Comparison of ENCODE assay signal across 10 cellular contexts in genomic region chr2:155372969-155373368, GRCh38.
DNase-seq lines count a peak whose midpoint lies in the region; ATAC-seq, FAIRE-seq and TF ChIP-seq lines count a peak whose summit lies in the region.
"Had no signal": no experiment of that assay in that cellular context is flagged by ENCODE, and none has a peak within 500 bp of the region (broad histone marks: within the 10 kb centered on the region; RNA-seq: fewer than 3 reads in every experiment).

No MANE protein-coding gene starts in this region.

- H3K27me3 ChIP-seq in cardiac muscle cell: no peaks in the 10 kb centered on the region
- peaks cover 0 to 6% (median 0%) of the 10 kb centered on the region in 9 donors for H3K27me3 ChIP-seq in heart left ventricle
- H3K27me3 ChIP-seq in testis: no peaks in the 10 kb centered on the region
- H3K27me3 ChIP-seq in body of pancreas: no peaks in the 10 kb centered on the region
- no peaks in the 10 kb centered on the region for H3K27me3 ChIP-seq in esophagus squamous epithelium
- H3K27me3 ChIP-seq: BLaER1, spleen had no signal

- DNase-seq in cardiac muscle cell (ENCODE audit: low read depth in 1 of 2, low spot score in 1 of 2) (peak; percentile 15 to 29), heart left ventricle (no peak), NOMO-1 treated with dmso at 0.1 percent for 144 hours (lab: John Stamatoyannopoulos, UW; ENCODE audit: unreplicated experiment) (peak; percentile 45), testis (no peak), body of pancreas (no peak), esophagus squamous epithelium (lab: John Stamatoyannopoulos, UW) (no peak)
- DNase-seq: spleen had no signal

- no peak overlapping the region for H3K4me3 ChIP-seq in cardiac muscle cell
- H3K4me3 ChIP-seq in heart left ventricle: no peak overlapping the region
- H3K4me3 ChIP-seq in testis: no peak overlapping the region
- no peak overlapping the region for H3K4me3 ChIP-seq in body of pancreas
- no peak overlapping the region for H3K4me3 ChIP-seq in esophagus squamous epithelium
- H3K4me3 ChIP-seq: BLaER1, spleen had no signal

- TF ChIP-seq CTCF in cardiac muscle cell (IDR thresholded peaks at IDR 0.05; ENCODE audit: low read depth, low read length): peak; percentile 6
- peak in 4 of 12 donors; percentile 8 to 26 (median 17) for TF ChIP-seq CTCF in heart left ventricle (IDR thresholded peaks at IDR 0.05)
- TF ChIP-seq CTCF in testis (IDR thresholded peaks at IDR 0.05): no peak
- peak in 2 of 7 experiments; percentile 15 to 20 for TF ChIP-seq CTCF in body of pancreas (IDR thresholded peaks at IDR 0.05)
- peak in 1 of 6 experiments; percentile 31 for TF ChIP-seq CTCF in esophagus squamous epithelium (IDR thresholded peaks at IDR 0.05)

- peak; percentile 88 for FAIRE-seq in endometrium (lab: Jason Lieb, UNC)

- intact Hi-C loops in heart left ventricle (cut with DNase I): loop anchor here in 5 of 10 donors (5.0 to 10.0 kb wide), 4 partner anchors 1222 to 1824 kb away; no protein-coding TSS in a partner anchor
- intact Hi-C loops in testis (cut with DNase I; ENCODE audit: low total_unique reads): no loop called here
- intact Hi-C loops in body of pancreas (cut with DNase I): no loop called here
- intact Hi-C loops in esophagus squamous epithelium (cut with DNase I): no loop called here

- H3K36me3 ChIP-seq in cardiac muscle cell (no peaks in the 10 kb centered on the region), heart left ventricle (no peaks in the 10 kb centered on the region), testis (ENCODE audit: low read depth, missing control alignments) (no peaks in the 10 kb centered on the region), body of pancreas (replicated peaks in 1 of 2; ENCODE audit: insufficient read depth in 1 of 2, low read depth in 2 of 2) (no peaks in the 10 kb centered on the region), esophagus squamous epithelium (no peaks in the 10 kb centered on the region)
- H3K36me3 ChIP-seq: BLaER1, spleen had no signal

- 26 to 34% (median 30%) methylated on average over 2 of the region's 2 CpGs for WGBS in heart left ventricle, 4 donors
- 32 to 49% methylated on average over 2 of the region's 2 CpGs for WGBS in testis, 2 donors
- 24 to 30% methylated on average over 2 of the region's 2 CpGs for WGBS in body of pancreas, 2 donors
- 10 to 14% methylated on average over 2 of the region's 2 CpGs for WGBS in esophagus squamous epithelium, 2 donors

- H3K9me3 ChIP-seq in cardiac muscle cell (ENCODE audit: low read depth) (no peaks in the 10 kb centered on the region), heart left ventricle (no peaks in the 10 kb centered on the region), testis (no peaks in the 10 kb centered on the region), body of pancreas (no peaks in the 10 kb centered on the region), esophagus squamous epithelium (no peaks in the 10 kb centered on the region)
- H3K9me3 ChIP-seq: BLaER1, spleen had no signal

- no peak for TF ChIP-seq POLR2A in heart left ventricle (IDR thresholded peaks at IDR 0.05)
- no peak for TF ChIP-seq POLR2A in testis (IDR thresholded peaks at IDR 0.05)
- TF ChIP-seq POLR2A in body of pancreas (IDR thresholded peaks at IDR 0.05): no peak
- TF ChIP-seq POLR2A in esophagus squamous epithelium (IDR thresholded peaks at IDR 0.05): no peak

- no peak for ATAC-seq in heart left ventricle
- no peak for ATAC-seq in HG02840 (IDR thresholded peaks at IDR 0.05; ENCODE audit: low FRiP score, unreplicated experiment)
- ATAC-seq in body of pancreas: no peak

- no peak overlapping the region for H3K27ac ChIP-seq in cardiac muscle cell
- no peak overlapping the region for H3K27ac ChIP-seq in heart left ventricle
- H3K27ac ChIP-seq in testis: no peak overlapping the region
- no peak overlapping the region for H3K27ac ChIP-seq in body of pancreas
- H3K27ac ChIP-seq in esophagus squamous epithelium: no peak overlapping the region
- H3K27ac ChIP-seq: BLaER1, spleen had no signal

- H3K4me1 ChIP-seq in cardiac muscle cell (ENCODE audit: low read depth): no peaks in the 10 kb centered on the region
- H3K4me1 ChIP-seq in heart left ventricle: no peaks in the 10 kb centered on the region
- no peaks in the 10 kb centered on the region for H3K4me1 ChIP-seq in testis
- no peaks in the 10 kb centered on the region for H3K4me1 ChIP-seq in body of pancreas
- H3K4me1 ChIP-seq in esophagus squamous epithelium: no peaks in the 10 kb centered on the region
- H3K4me1 ChIP-seq: BLaER1, spleen had no signal

Comparison
In these comparisons a context has a peak if more than half of its experiments do, and no peak if none do; other contexts are left out.
1. DNase-seq: peak in cardiac muscle cell (2 of 2) and NOMO-1 treated with dmso at 0.1 percent for 144 hours (single experiment); none in heart left ventricle (0 of 5), testis (single experiment), body of pancreas (0 of 4) and esophagus squamous epithelium (single experiment).